Comparison of ENCODE assay signal across 10 cellular contexts in genomic region chr3:157354722-157355121, GRCh38.
DNase-seq lines count a peak whose midpoint lies in the region; ATAC-seq, FAIRE-seq and TF ChIP-seq lines count a peak whose summit lies in the region.
"Had no signal": no experiment of that assay in that cellular context is flagged by ENCODE, and none has a peak within 500 bp of the region (broad histone marks: within the 10 kb centered on the region; RNA-seq: fewer than 3 reads in every experiment).

No MANE protein-coding gene starts in this region.

- H3K4me1 Mint-ChIP-seq in WTC11: peaks cover 5% of the 10 kb centered on the region
- H3K4me1 Mint-ChIP-seq: T-helper 17 cell had no signal

- POLR2A ChIA-PET in WTC11 (lab: Charles Lee): no interaction called here

- H3K36me3 Mint-ChIP-seq in WTC11: no peaks in the 10 kb centered on the region

- TF ChIP-seq CTCF in WTC11 (IDR thresholded peaks at IDR 0.05): peak; percentile 72

- ATAC-seq in HG02884 (IDR thresholded peaks at IDR 0.05; ENCODE audit: unreplicated experiment) (peak; percentile 49), WTC11 (peak; percentile 94), GM18873 (IDR thresholded peaks at IDR 0.05; ENCODE audit: low FRiP score, unreplicated experiment) (no peak), HG02759 (IDR thresholded peaks at IDR 0.05; ENCODE audit: unreplicated experiment) (no peak)
- ATAC-seq: T-helper 17 cell had no signal

- CTCF ChIA-PET in WTC11 (lab: Charles Lee): interaction anchor here (0.9 to 2.6 kb wide), 3 partner anchors 20 to 153 kb away, joined by 3 to 12 read pairs (median 4); no protein-coding TSS in a partner anchor

- no peak for FAIRE-seq in GM19239 (lab: Jason Lieb, UNC)

- DNase-seq in ELF-1 (ENCODE audit: low read depth, low spot score) (peak; percentile 2), WTC11 (ENCODE audit: low spot score) (peak; percentile 37), kidney glomerular epithelial cell (lab: John Stamatoyannopoulos, UW) (peak; percentile 8), GM19239 (ENCODE audit: insufficient read length, low spot score) (no peak), NCI-H187 (lab: John Stamatoyannopoulos, UW) (no peak)
- DNase-seq: aorta, T-helper 17 cell had no signal

- no peaks in the 10 kb centered on the region for H3K27me3 Mint-ChIP-seq in WTC11 (ENCODE audit: low read depth)

- no peaks in the 10 kb centered on the region for H3K9me3 Mint-ChIP-seq in WTC11

- no peak overlapping the region for H3K27ac Mint-ChIP-seq in WTC11
- H3K27ac Mint-ChIP-seq: T-helper 17 cell had no signal

- H3K4me3 Mint-ChIP-seq in WTC11: no peak overlapping the region
- H3K4me3 Mint-ChIP-seq: T-helper 17 cell had no signal

TF ChIP-seq in WTC11, 78 proteins besides CTCF, POLR2A, EP300 and RAD21:
- TF ChIP-seq, protein P1, sequence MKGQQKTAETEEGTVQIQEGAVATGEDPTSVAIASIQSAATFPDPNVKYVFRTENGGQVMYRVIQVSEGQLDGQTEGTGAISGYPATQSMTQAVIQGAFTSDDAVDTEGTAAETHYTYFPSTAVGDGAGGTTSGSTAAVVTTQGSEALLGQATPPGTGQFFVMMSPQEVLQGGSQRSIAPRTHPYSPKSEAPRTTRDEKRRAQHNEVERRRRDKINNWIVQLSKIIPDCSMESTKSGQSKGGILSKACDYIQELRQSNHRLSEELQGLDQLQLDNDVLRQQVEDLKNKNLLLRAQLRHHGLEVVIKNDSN (CRISPR knock-in tag; IDR thresholded peaks at IDR 0.05): no peak
- TF ChIP-seq SMAD3 (CRISPR knock-in tag; IDR thresholded peaks at IDR 0.05; ENCODE audit: borderline replicate concordance) (0 out of 2 replicates have a peak, but pooled peaks have one; percentile 30), ZNF423 (CRISPR knock-in tag; IDR thresholded peaks at IDR 0.05) (no peak), JAZF1 (CRISPR knock-in tag; IDR thresholded peaks at IDR 0.05) (no peak)
- TF ChIP-seq, protein P2, sequence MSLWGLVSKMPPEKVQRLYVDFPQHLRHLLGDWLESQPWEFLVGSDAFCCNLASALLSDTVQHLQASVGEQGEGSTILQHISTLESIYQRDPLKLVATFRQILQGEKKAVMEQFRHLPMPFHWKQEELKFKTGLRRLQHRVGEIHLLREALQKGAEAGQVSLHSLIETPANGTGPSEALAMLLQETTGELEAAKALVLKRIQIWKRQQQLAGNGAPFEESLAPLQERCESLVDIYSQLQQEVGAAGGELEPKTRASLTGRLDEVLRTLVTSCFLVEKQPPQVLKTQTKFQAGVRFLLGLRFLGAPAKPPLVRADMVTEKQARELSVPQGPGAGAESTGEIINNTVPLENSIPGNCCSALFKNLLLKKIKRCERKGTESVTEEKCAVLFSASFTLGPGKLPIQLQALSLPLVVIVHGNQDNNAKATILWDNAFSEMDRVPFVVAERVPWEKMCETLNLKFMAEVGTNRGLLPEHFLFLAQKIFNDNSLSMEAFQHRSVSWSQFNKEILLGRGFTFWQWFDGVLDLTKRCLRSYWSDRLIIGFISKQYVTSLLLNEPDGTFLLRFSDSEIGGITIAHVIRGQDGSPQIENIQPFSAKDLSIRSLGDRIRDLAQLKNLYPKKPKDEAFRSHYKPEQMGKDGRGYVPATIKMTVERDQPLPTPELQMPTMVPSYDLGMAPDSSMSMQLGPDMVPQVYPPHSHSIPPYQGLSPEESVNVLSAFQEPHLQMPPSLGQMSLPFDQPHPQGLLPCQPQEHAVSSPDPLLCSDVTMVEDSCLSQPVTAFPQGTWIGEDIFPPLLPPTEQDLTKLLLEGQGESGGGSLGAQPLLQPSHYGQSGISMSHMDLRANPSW (CRISPR knock-in tag; conservative IDR thresholded peaks at IDR 0.05; ENCODE audit: low read depth): no peak

Comparison
In these comparisons a context has a peak if more than half of its experiments do, and no peak if none do; other contexts are left out.
1. DNase-seq: peak in ELF-1 (single experiment), WTC11 (single experiment) and kidney glomerular epithelial cell (single experiment); none in GM19239 (single experiment) and NCI-H187 (0 of 2).
2. ATAC-seq: peak in HG02884 (single experiment) and WTC11 (single experiment); none in GM18873 (single experiment) and HG02759 (single experiment).